8 cellular contexts compared by ENCODE assay signal in genomic region chr1:159923203-159924024, GRCh38. TPM values are rescaled to one million over a fixed set of nuclear protein-coding genes. Genes with fewer than 3 reads are reported as not detected.
DNase-seq lines count a peak whose midpoint lies in the region; ATAC-seq, FAIRE-seq and TF ChIP-seq lines count a peak whose summit lies in the region.

No MANE protein-coding gene starts in this region.

- peak; percentile 62 for TF ChIP-seq POLR2A in GM12892 (IDR thresholded peaks at IDR 0.05; ENCODE audit: low read depth, low read length)
- TF ChIP-seq POLR2A in breast epithelium (IDR thresholded peaks at IDR 0.05) = peak; percentile 47

- peak; percentile 33 for ATAC-seq in HG02678 (IDR thresholded peaks at IDR 0.05; ENCODE audit: unreplicated experiment)
- peak; percentile 25 for ATAC-seq in left lobe of liver

- TF ChIP-seq CTCF in WERI-Rb-1 (IDR thresholded peaks at IDR 0.05; ENCODE audit: low read depth, low read length) (no peak), breast epithelium (IDR thresholded peaks at IDR 0.05) (no peak)

- DNase-seq in GM12892 (ENCODE audit: insufficient read length) (peak; percentile 67), NCI-H1417 (lab: John Stamatoyannopoulos, UW) (peak; percentile 45 to 94 (median 90)), WERI-Rb-1 (peak; percentile 74), breast epithelium (ENCODE audit: low spot score in 2 of 2) (peak; percentile 89), left lobe of liver (ENCODE audit: low spot score) (peak; percentile 69), LoVo (ENCODE audit: low spot score) (no peak)
- peak; percentile 49 to 76 for DNase-seq in stimulated activated CD4-positive, alpha-beta T cell treated with anti-CD3 and anti-CD28 coated beads, Interleukin-4, amount 100 ng/mL, for 4 hours

- peaks cover 10 to 16% of the 10 kb centered on the region in 2 donors for H3K4me1 ChIP-seq in breast epithelium

- intact Hi-C loops in breast epithelium (cut with DNase I; ENCODE audit: low total_unique reads) = no loop called here

- peak overlapping the region; percentile 62 for H3K4me3 ChIP-seq in WERI-Rb-1 (ENCODE audit: low read depth, low read length)
- peak overlapping the region; percentile 87 to 96 (median 95) for H3K4me3 ChIP-seq in breast epithelium

- peak; percentile 85 for FAIRE-seq in GM12892 (lab: Jason Lieb, UNC)

- H3K27me3 ChIP-seq in WERI-Rb-1 (ENCODE audit: insufficient read depth, low read depth, severe bottlenecking) = no peaks in the 10 kb centered on the region
- H3K27me3 ChIP-seq in breast epithelium = no peaks in the 10 kb centered on the region

- H3K36me3 ChIP-seq in WERI-Rb-1 (peaks cover 60% of the 10 kb centered on the region), breast epithelium (peaks cover 5% of the 10 kb centered on the region)

- H3K27ac ChIP-seq in WERI-Rb-1 (peak overlapping the region; percentile 10; the same call in 1 of the 2 replicates), breast epithelium (peak overlapping the region; percentile 98 to 99)

- H3K9me3 ChIP-seq in WERI-Rb-1 (ENCODE audit: severe bottlenecking) (no peaks in the 10 kb centered on the region), breast epithelium (no peaks in the 10 kb centered on the region)

RNA-seq across cellular contexts. Expression of gene TAGLN2, which starts 1.9 kb away (rescaled TPM):
- polyA plus RNA-seq in GM12892 (2012; ENCODE audit: missing spikeins) = 500 TPM
- total RNA-seq in breast epithelium = 100 to 1,000 TPM; 195 to 259 (median 231) TPM
- 68.3 TPM for total RNA-seq in left lobe of liver

RNA-seq across cellular contexts. Expression of gene IGSF9, which starts 22.0 kb away (rescaled TPM):
- polyA plus RNA-seq in GM12892 (2012; ENCODE audit: missing spikeins) = not detected
- 1 to 10 TPM in 2 of 3 donors, not detected in 1; 5.9 to 8.0 TPM for total RNA-seq in breast epithelium
- total RNA-seq in left lobe of liver = 17.0 TPM

RNA-seq across cellular contexts. Expression of gene CFAP45, which starts 23.4 kb away (rescaled TPM):
- 1.00 TPM for polyA plus RNA-seq in GM12892 (2012; ENCODE audit: missing spikeins)
- total RNA-seq in breast epithelium (1 to 10 TPM in 2 of 3 donors, under 1 TPM in 1; 0.80 to 2.6 (median 2.6) TPM), left lobe of liver (not detected)

RNA-seq across cellular contexts. Expression of gene SLAMF9, which starts 30.6 kb away (rescaled TPM):
- not detected for polyA plus RNA-seq in GM12892 (2012; ENCODE audit: missing spikeins)
- total RNA-seq in breast epithelium = not detected
- total RNA-seq in left lobe of liver = 0.83 TPM
